1 cellular context compared by ENCODE assay signal in genomic region chr10:62454696-62455451, GRCh38.
TF ChIP-seq lines count a peak whose summit lies in the region.

No MANE protein-coding gene starts in this region.

TF ChIP-seq in IMR-90, 13 proteins besides CTCF, POLR2A, EP300 and RAD21:
- TF ChIP-seq, protein P1, sequence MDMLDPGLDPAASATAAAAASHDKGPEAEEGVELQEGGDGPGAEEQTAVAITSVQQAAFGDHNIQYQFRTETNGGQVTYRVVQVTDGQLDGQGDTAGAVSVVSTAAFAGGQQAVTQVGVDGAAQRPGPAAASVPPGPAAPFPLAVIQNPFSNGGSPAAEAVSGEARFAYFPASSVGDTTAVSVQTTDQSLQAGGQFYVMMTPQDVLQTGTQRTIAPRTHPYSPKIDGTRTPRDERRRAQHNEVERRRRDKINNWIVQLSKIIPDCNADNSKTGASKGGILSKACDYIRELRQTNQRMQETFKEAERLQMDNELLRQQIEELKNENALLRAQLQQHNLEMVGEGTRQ (IDR thresholded peaks at IDR 0.05; ENCODE audit: low read depth, low read length): no peak
- no peak for TF ChIP-seq BHLHE40 (IDR thresholded peaks at IDR 0.05; ENCODE audit: low read depth, low read length)
- TF ChIP-seq ELK1 (IDR thresholded peaks at IDR 0.05; ENCODE audit: borderline replicate concordance, low read depth, low read length): no peak
- TF ChIP-seq SMC3 (IDR thresholded peaks at IDR 0.05; ENCODE audit: low read depth, low read length): no peak
- no peak for TF ChIP-seq CHD1 (IDR thresholded peaks at IDR 0.05; ENCODE audit: low read depth, low read length)
- TF ChIP-seq NFE2L2 (IDR thresholded peaks at IDR 0.05; ENCODE audit: low read depth, low read length): no peak
- TF ChIP-seq MAZ (IDR thresholded peaks at IDR 0.05; ENCODE audit: borderline replicate concordance, low read depth, low read length): no peak
- no peak for TF ChIP-seq FOS (IDR thresholded peaks at IDR 0.05; ENCODE audit: low read depth, low read length)
- TF ChIP-seq MXI1 (IDR thresholded peaks at IDR 0.05; ENCODE audit: borderline replicate concordance, low read depth, low read length): no peak
- TF ChIP-seq MAFK (IDR thresholded peaks at IDR 0.05; ENCODE audit: low read depth, low read length): no peak
- TF ChIP-seq RFX5 (IDR thresholded peaks at IDR 0.05; ENCODE audit: low read depth, low read length): no peak
- no peak for TF ChIP-seq CEBPB (IDR thresholded peaks at IDR 0.05; ENCODE audit: low read depth, low read length)
- no peak for TF ChIP-seq RCOR1 (IDR thresholded peaks at IDR 0.05; ENCODE audit: insufficient replicate concordance, low read length)
